In the genomic region with DNA sequence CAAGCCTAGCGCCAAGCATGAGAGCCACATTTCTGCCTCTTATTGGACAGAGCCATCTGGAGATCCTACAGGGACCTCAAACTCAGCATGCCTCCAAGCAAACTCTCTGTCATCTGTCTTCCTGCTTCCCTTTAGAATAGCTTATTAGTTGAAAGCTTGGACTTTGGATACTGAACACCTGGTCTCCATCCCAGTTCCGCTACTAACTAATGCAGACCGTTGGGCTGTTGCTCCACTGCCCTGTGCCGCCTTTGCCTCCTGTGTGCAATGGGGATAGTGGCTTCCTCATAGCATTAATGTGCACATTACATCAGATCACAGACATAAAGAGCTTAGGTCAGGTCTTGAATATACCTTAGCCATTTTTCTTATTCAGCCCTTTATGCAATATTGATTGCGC, we compare ENCODE assay signal across 19 cellular contexts.
"Had no signal": no experiment of that assay in that cellular context is flagged by ENCODE, and none has a peak within 500 bp of the region (broad histone marks: within the 10 kb centered on the region; RNA-seq: fewer than 3 reads in every experiment).

No MANE protein-coding gene starts in this region.

- H3K4me3 Mint-ChIP-seq: activated CD4-positive, alpha-beta T cell treated with anti-CD3 and anti-CD28 coated beads, Interleukin-2, amount 10 ng/mL, durations not matched to agents 24 days and 14 days; activated naive CD8-positive, alpha-beta T cell; activated T-cell treated with anti-CD3 and anti-CD28 coated beads, Interleukin-2, amount 50 U/mL, for 72 hours; stimulated activated effector memory CD8-positive, alpha-beta T cell treated with anti-CD3 and anti-CD28 coated beads, Interleukin-12 subunit alpha, Interleukin-12 subunit beta, amount 100 ng/mL, for 72 hours; T-helper 2 cell treated with Interferon-gamma antibody and Interleukin-4, amounts not matched to agents 5 μg/mL and 100 μg/mL, for 36 hours had no signal

- DNase-seq: activated CD4-positive, alpha-beta T cell treated with anti-CD3 and anti-CD28 coated beads, Interleukin-2, amount 10 ng/mL, durations not matched to agents 24 days and 14 days; activated CD4-positive, CD25-positive, alpha-beta regulatory T cell; activated CD8-positive, alpha-beta memory T cell treated with anti-CD3 and anti-CD28 coated beads, Interleukin-2, amount 50 U/mL, for 48 hours; activated gamma-delta T cell; activated T-cell treated with anti-CD3 and anti-CD28 coated beads, Interleukin-2, amount 50 U/mL, for 72 hours; amniotic stem cell; central memory CD4-positive, alpha-beta T cell; effector CD8-positive, alpha-beta T cell; foreskin fibroblast; hypothalamus; kidney; left ventricle myocardium superior; stimulated activated CD4-positive, alpha-beta T cell treated with anti-CD3 and anti-CD28 coated beads, Interleukin-12 subunit alpha, Interleukin-12 subunit beta, amount 100 ng/mL, for 4 hours; stimulated activated CD4-positive, alpha-beta T cell treated with anti-CD3 and anti-CD28 coated beads, Interleukin-2, amount 100 ng/mL, for 24 hours had no signal

- H3K9me3 Mint-ChIP-seq: activated CD4-positive, alpha-beta T cell treated with anti-CD3 and anti-CD28 coated beads, Interleukin-2, amount 10 ng/mL, durations not matched to agents 24 days and 14 days; activated T-cell treated with anti-CD3 and anti-CD28 coated beads, Interleukin-2, amount 50 U/mL, for 72 hours; stimulated activated effector memory CD8-positive, alpha-beta T cell treated with anti-CD3 and anti-CD28 coated beads, Interleukin-12 subunit alpha, Interleukin-12 subunit beta, amount 100 ng/mL, for 72 hours; T-helper 2 cell treated with Interferon-gamma antibody and Interleukin-4, amounts not matched to agents 5 μg/mL and 100 μg/mL, for 36 hours had no signal

- H3K4me1 Mint-ChIP-seq: stimulated activated effector memory CD8-positive, alpha-beta T cell treated with anti-CD3 and anti-CD28 coated beads, Interleukin-12 subunit alpha, Interleukin-12 subunit beta, amount 100 ng/mL, for 72 hours had no signal

- H3K36me3 Mint-ChIP-seq: activated naive CD8-positive, alpha-beta T cell; stimulated activated effector memory CD8-positive, alpha-beta T cell treated with anti-CD3 and anti-CD28 coated beads, Interleukin-12 subunit alpha, Interleukin-12 subunit beta, amount 100 ng/mL, for 72 hours had no signal

- ATAC-seq: activated T-cell treated with anti-CD3 and anti-CD28 coated beads, Interleukin-2, amount 50 U/mL, for 72 hours; body of pancreas; left ventricle myocardium superior; sciatic nerve; stimulated activated effector memory CD8-positive, alpha-beta T cell treated with anti-CD3 and anti-CD28 coated beads, Interleukin-12 subunit alpha, Interleukin-12 subunit beta, amount 100 ng/mL, for 72 hours had no signal

- H3K27ac Mint-ChIP-seq: activated CD4-positive, alpha-beta T cell treated with anti-CD3 and anti-CD28 coated beads, Interleukin-2, amount 10 ng/mL, durations not matched to agents 24 days and 14 days; activated naive CD8-positive, alpha-beta T cell; activated T-cell treated with anti-CD3 and anti-CD28 coated beads, Interleukin-2, amount 50 U/mL, for 72 hours; stimulated activated effector memory CD8-positive, alpha-beta T cell treated with anti-CD3 and anti-CD28 coated beads, Interleukin-12 subunit alpha, Interleukin-12 subunit beta, amount 100 ng/mL, for 72 hours; T-helper 2 cell treated with Interferon-gamma antibody and Interleukin-4, amounts not matched to agents 5 μg/mL and 100 μg/mL, for 36 hours had no signal
